8 cellular contexts compared by ENCODE assay signal in the genomic region with DNA sequence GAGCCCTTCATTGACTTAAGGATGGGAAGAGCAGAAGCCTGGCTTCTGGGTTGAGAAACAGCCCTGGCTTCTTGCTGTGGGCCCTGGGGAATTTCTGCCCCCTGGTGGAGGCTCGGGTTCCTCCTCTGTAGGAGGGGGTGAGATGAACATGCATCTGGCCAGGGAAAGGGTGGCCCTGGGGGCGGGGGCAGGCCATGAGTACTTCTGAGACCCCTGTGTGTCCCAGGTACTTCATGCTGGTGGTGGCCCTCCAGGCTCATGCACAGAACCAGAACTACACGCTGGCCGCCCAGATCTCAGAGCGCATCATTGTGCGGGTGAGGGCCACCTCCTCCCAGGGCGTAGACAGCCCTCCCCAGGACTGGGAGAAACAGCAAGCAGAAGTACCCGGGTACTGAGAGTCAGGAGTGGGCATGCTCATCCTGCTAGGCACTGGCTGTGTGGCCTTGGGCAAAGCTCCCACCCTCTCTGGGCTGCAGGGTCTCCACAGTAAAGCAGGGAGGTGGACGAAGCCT. TPM values are rescaled to one million over a fixed set of nuclear protein-coding genes. Genes with fewer than 3 reads are reported as not detected.
A peak's percentile ranks its signal among the peaks of the same experiment; 100 is the strongest.
DNase-seq lines count a peak whose midpoint lies in the region; ATAC-seq and TF ChIP-seq lines count a peak whose summit lies in the region.

No MANE protein-coding gene starts in this region.

- intact Hi-C loops in activated CD4-positive, alpha-beta T cell treated with anti-CD3 and anti-CD28 coated beads, Interleukin-2, amount 10 ng/mL, durations not matched to agents 24 days and 14 days (cut with micrococcal nuclease), result loop anchor here (1.0 to 2.0 kb wide), 2 partner anchors 16 to 24 kb away; partner anchors contain the start of genes FEN1, MYRF and TMEM258
- intact Hi-C loops in dendritic cell treated with granulocyte-macrophage colony-stimulating factor and Interleukin-4, amounts not matched to agents 40 ng/mL and 50 ng/mL, for 4 days (cut with micrococcal nuclease), result loop anchor here (1.0 kb wide), 1 partner anchor 24 kb away; the partner anchor contains the start of gene MYRF

- H3K4me3 Mint-ChIP-seq in activated CD4-positive, alpha-beta T cell treated with anti-CD3 and anti-CD28 coated beads, Interleukin-2, amount 10 ng/mL, durations not matched to agents 24 days and 14 days, result peak overlapping the region; percentile 71
- H3K4me3 Mint-ChIP-seq in dendritic cell treated with granulocyte-macrophage colony-stimulating factor and Interleukin-4, amounts not matched to agents 40 ng/mL and 50 ng/mL, for 4 days, result peak overlapping the region; percentile 17

- peaks cover 13% of the 10 kb centered on the region for H3K4me1 Mint-ChIP-seq in activated CD4-positive, alpha-beta T cell treated with anti-CD3 and anti-CD28 coated beads, Interleukin-2, amount 10 ng/mL, durations not matched to agents 24 days and 14 days
- H3K4me1 Mint-ChIP-seq in dendritic cell treated with granulocyte-macrophage colony-stimulating factor and Interleukin-4, amounts not matched to agents 40 ng/mL and 50 ng/mL, for 4 days (ENCODE audit: low read depth), result peaks cover 47% of the 10 kb centered on the region

- H3K36me3 Mint-ChIP-seq in activated CD4-positive, alpha-beta T cell treated with anti-CD3 and anti-CD28 coated beads, Interleukin-2, amount 10 ng/mL, durations not matched to agents 24 days and 14 days (ENCODE audit: low read depth), result no peaks in the 10 kb centered on the region
- H3K36me3 Mint-ChIP-seq in dendritic cell treated with granulocyte-macrophage colony-stimulating factor and Interleukin-4, amounts not matched to agents 40 ng/mL and 50 ng/mL, for 4 days (ENCODE audit: low read depth), result no peaks in the 10 kb centered on the region

- H3K27ac Mint-ChIP-seq in activated CD4-positive, alpha-beta T cell treated with anti-CD3 and anti-CD28 coated beads, Interleukin-2, amount 10 ng/mL, durations not matched to agents 24 days and 14 days, result no peak overlapping the region
- H3K27ac Mint-ChIP-seq in dendritic cell treated with granulocyte-macrophage colony-stimulating factor and Interleukin-4, amounts not matched to agents 40 ng/mL and 50 ng/mL, for 4 days, result no peak overlapping the region

- TF ChIP-seq CTCF in LNCaP clone FGC (IDR thresholded peaks at IDR 0.05; ENCODE audit: control insufficient read depth, extremely low read depth, insufficient read depth), result peak; percentile 66

- peak; percentile 44 to 57 for DNase-seq in activated CD4-positive, alpha-beta T cell treated with anti-CD3 and anti-CD28 coated beads for 24 hours (ENCODE audit: low read depth in 2 of 2)
- DNase-seq in activated CD4-positive, alpha-beta T cell treated with anti-CD3 and anti-CD28 coated beads for 1 hour, result no peak
- peak; percentile 6 for DNase-seq in LNCaP clone FGC (ENCODE audit: low read depth)
- DNase-seq in activated CD4-positive, alpha-beta T cell treated with anti-CD3 and anti-CD28 coated beads, Interleukin-2, amount 10 ng/mL, durations not matched to agents 24 days and 14 days, result peak; percentile 90
- DNase-seq in medulla oblongata (ENCODE audit: extremely low spot score), result peak; percentile 70
- DNase-seq in stimulated activated naive CD4-positive, alpha-beta T cell treated with Interleukin-2 at 50 U/mL for 16 hours (lab: John Stamatoyannopoulos, UW), result peak; percentile 36

- no peak for ATAC-seq in HG03469 (IDR thresholded peaks at IDR 0.05; ENCODE audit: unreplicated experiment)

- no peaks in the 10 kb centered on the region for H3K9me3 Mint-ChIP-seq in activated CD4-positive, alpha-beta T cell treated with anti-CD3 and anti-CD28 coated beads, Interleukin-2, amount 10 ng/mL, durations not matched to agents 24 days and 14 days
- no peaks in the 10 kb centered on the region for H3K9me3 Mint-ChIP-seq in dendritic cell treated with granulocyte-macrophage colony-stimulating factor and Interleukin-4, amounts not matched to agents 40 ng/mL and 50 ng/mL, for 4 days

- no peak overlapping the region for H3K4me3 ChIP-seq in LNCaP clone FGC (ENCODE audit: low read depth, low read length)

- H3K27me3 Mint-ChIP-seq in activated CD4-positive, alpha-beta T cell treated with anti-CD3 and anti-CD28 coated beads, Interleukin-2, amount 10 ng/mL, durations not matched to agents 24 days and 14 days, result no peaks in the 10 kb centered on the region
- H3K27me3 Mint-ChIP-seq in dendritic cell treated with granulocyte-macrophage colony-stimulating factor and Interleukin-4, amounts not matched to agents 40 ng/mL and 50 ng/mL, for 4 days, result peaks cover 37% of the 10 kb centered on the region

RNA-seq across cellular contexts. Expression of gene TMEM258, which starts 15.8 kb away (rescaled TPM):
- total RNA-seq in activated CD4-positive, alpha-beta T cell treated with anti-CD3 and anti-CD28 coated beads, Interleukin-2, amount 10 ng/mL, durations not matched to agents 24 days and 14 days, result 179 and 187 TPM in 2 replicates

RNA-seq across cellular contexts. Expression of gene FEN1, which starts 16.1 kb away (rescaled TPM):
- 144 and 152 TPM in 2 replicates for total RNA-seq in activated CD4-positive, alpha-beta T cell treated with anti-CD3 and anti-CD28 coated beads, Interleukin-2, amount 10 ng/mL, durations not matched to agents 24 days and 14 days

RNA-seq across cellular contexts. Expression of gene MYRF, which starts 24.2 kb away (rescaled TPM):
- total RNA-seq in activated CD4-positive, alpha-beta T cell treated with anti-CD3 and anti-CD28 coated beads, Interleukin-2, amount 10 ng/mL, durations not matched to agents 24 days and 14 days, result 1.1 and 1.2 TPM in 2 replicates

RNA-seq across cellular contexts. Expression of gene FADS1, which starts 40.2 kb away (rescaled TPM):
- 92.5 and 94.7 TPM in 2 replicates for total RNA-seq in activated CD4-positive, alpha-beta T cell treated with anti-CD3 and anti-CD28 coated beads, Interleukin-2, amount 10 ng/mL, durations not matched to agents 24 days and 14 days

RNA-seq across cellular contexts. Expression of gene FADS2, which starts 51.5 kb away (rescaled TPM):
- 278 and 283 TPM in 2 replicates for total RNA-seq in activated CD4-positive, alpha-beta T cell treated with anti-CD3 and anti-CD28 coated beads, Interleukin-2, amount 10 ng/mL, durations not matched to agents 24 days and 14 days
